In the genomic region with DNA sequence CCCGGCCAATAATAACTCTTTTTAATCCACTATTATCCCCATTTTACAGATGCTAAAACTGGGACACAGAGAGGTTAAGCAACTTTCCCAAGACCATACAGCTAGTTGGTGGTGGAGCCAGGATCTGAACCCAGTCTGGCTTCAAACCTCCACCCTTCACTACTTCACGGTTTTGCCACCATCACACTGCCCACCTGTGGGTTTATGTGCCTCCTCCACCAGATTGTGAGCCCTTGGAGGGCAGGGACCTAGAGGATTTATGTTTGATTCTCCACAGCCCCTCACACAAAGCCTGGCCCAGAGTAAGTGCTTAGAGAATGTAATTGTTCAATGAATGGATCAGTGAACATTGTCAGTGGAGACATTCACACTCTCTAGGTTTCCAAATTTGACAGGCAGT, we compare ENCODE assay signal across 26 cellular contexts.
"Had no signal": no experiment of that assay in that cellular context is flagged by ENCODE, and none has a peak within 500 bp of the region (broad histone marks: within the 10 kb centered on the region; RNA-seq: fewer than 3 reads in every experiment).

No MANE protein-coding gene starts in this region.

- H3K27ac ChIP-seq: stomach, suprapubic skin, testis, thoracic aorta, thyroid gland, tibial artery, tibial nerve, transverse colon, upper lobe of left lung, upper lobe of right lung, uterus, vagina had no signal

- H3K27me3 ChIP-seq: testis, thyroid gland, tibial nerve, transverse colon, upper lobe of left lung, upper lobe of right lung, uterus, vagina had no signal

- DNase-seq: stimulated activated CD4-positive, alpha-beta T cell treated with anti-CD3 and anti-CD28 coated beads, Interleukin-2, amount 100 ng/mL, for 48 hours; stimulated activated CD4-positive, alpha-beta T cell treated with anti-CD3 and anti-CD28 coated beads, Interleukin-4, amount 100 ng/mL, for 1 hour; stimulated activated CD4-positive, alpha-beta T cell treated with anti-CD3 and anti-CD28 coated beads, Interleukin-4, amount 100 ng/mL, for 24 hours; stimulated activated CD4-positive, alpha-beta T cell treated with anti-CD3 and anti-CD28 coated beads, Interleukin-4, amount 100 ng/mL, for 4 hours; stimulated activated CD8-positive, alpha-beta memory T cell treated with anti-CD3 and anti-CD28 coated beads, Interleukin-4, amount 100 ng/mL, for 48 hours; stimulated activated naive B cell treated with anti-CD40 and anti-IgM and Interleukin-4, amounts not matched to agents 10 μg/mL and 1 μg/mL and 100 μg/mL, for 72 hours; stimulated activated naive CD4-positive, alpha-beta T cell; stimulated activated naive CD4-positive, alpha-beta T cell treated with Interleukin-2 at 50 U/mL for 16 hours; stimulated activated naive CD8-positive, alpha-beta T cell treated with anti-CD3 and anti-CD28 coated beads, Interleukin-15, amount 100 ng/mL, for 72 hours; stimulated activated naive CD8-positive, alpha-beta T cell treated with anti-CD3 and anti-CD28 coated beads, Interleukin-15, Interleukin-2, amounts not matched to agents 100 U/mL and 50 U/mL, for 24 hours; stomach; substantia nigra; testis; thyroid gland; tibial artery; transverse colon; trophoblast cell; upper lobe of left lung; upper lobe of right lung; uterus had no signal

- ATAC-seq: stimulated activated effector memory CD8-positive, alpha-beta T cell treated with anti-CD3 and anti-CD28 coated beads, Interleukin-12 subunit alpha, Interleukin-12 subunit beta, amount 100 ng/mL, for 72 hours; stimulated activated memory B cell treated with anti-CD40 and anti-IgM and Interleukin-4, amounts not matched to agents 10 μg/mL and 1 μg/mL and 100 μg/mL, for 72 hours; stimulated activated naive B cell treated with anti-CD40 and anti-IgM and Interleukin-4, amounts not matched to agents 10 μg/mL and 1 μg/mL and 100 μg/mL, for 72 hours; stimulated activated naive CD8-positive, alpha-beta T cell treated with anti-CD3 and anti-CD28 coated beads, Interleukin-15, amount 100 ng/mL, for 72 hours; stimulated activated naive CD8-positive, alpha-beta T cell treated with anti-CD3 and anti-CD28 coated beads, Interleukin-15, Interleukin-2, amounts not matched to agents 100 U/mL and 50 U/mL, for 24 hours; upper lobe of right lung had no signal

- H3K4me3 ChIP-seq: stomach, suprapubic skin, testis, thoracic aorta, thyroid gland, tibial artery, tibial nerve, transverse colon, upper lobe of left lung, upper lobe of right lung, uterus, vagina had no signal

- H3K36me3 ChIP-seq: stomach, suprapubic skin, thoracic aorta, thyroid gland, tibial artery, tibial nerve, transverse colon, upper lobe of left lung, upper lobe of right lung, uterus, vagina had no signal

- H3K9me3 ChIP-seq: stomach, suprapubic skin, testis, thoracic aorta, thyroid gland, tibial artery, tibial nerve, transverse colon, upper lobe of left lung, upper lobe of right lung, uterus, vagina had no signal

- H3K4me1 ChIP-seq: stomach, suprapubic skin, testis, tibial artery, transverse colon, upper lobe of left lung, upper lobe of right lung, uterus, vagina had no signal
